ENCODE assay signal across 8 cellular contexts in genomic region chr2:152166633-152167032, GRCh38. TPM values are rescaled to one million over a fixed set of nuclear protein-coding genes. Genes with fewer than 3 reads are reported as not detected.
A peak's percentile ranks its signal among the peaks of the same experiment; 100 is the strongest.
DNase-seq lines count a peak whose midpoint lies in the region; ATAC-seq, FAIRE-seq and TF ChIP-seq lines count a peak whose summit lies in the region.

No MANE protein-coding gene starts in this region.

- peak; percentile 20 for DNase-seq in AG10803 (ENCODE audit: low read depth)
- peak; percentile 20 to 45 for DNase-seq in erythroblast (lab: John Stamatoyannopoulos, UW)
- no peak for DNase-seq in G401 (ENCODE audit: low spot score)
- no peak for DNase-seq in HTR-8/SVneo (ENCODE audit: insufficient read length, low spot score)
- DNase-seq in NCI-H226 = no peak
- DNase-seq in OCI-M2 (lab: John Stamatoyannopoulos, UW; ENCODE audit: unreplicated experiment) = no peak

- in situ Hi-C loops in G401 (cut with HindIII; ENCODE audit: low sequenced_read_pairs) = no loop called here

- TF ChIP-seq CTCF in AG10803 (conservative IDR thresholded peaks at IDR 0.05; ENCODE audit: low read length) = no peak

- FAIRE-seq in HTR-8/SVneo (lab: Jason Lieb, UNC) = no peak

- ATAC-seq in GM19351 (IDR thresholded peaks at IDR 0.05; ENCODE audit: unreplicated experiment) (peak; percentile 79), HG03108 (IDR thresholded peaks at IDR 0.05; ENCODE audit: unreplicated experiment) (peak; percentile 78)

- no peak overlapping the region for H3K4me3 ChIP-seq in AG10803 (ENCODE audit: low read length)

- TF ChIP-seq POLR2A in erythroblast (IDR thresholded peaks at IDR 0.05; ENCODE audit: low read length) = no peak

RNA-seq across cellular contexts. Expression of gene STAM2, which starts 8.9 kb away (rescaled TPM):
- total RNA-seq in G401 (2014; rRNA removed; shearing (Covaris generic)) = 12.6 and 17.1 TPM in 2 replicates

Comparison
In these comparisons a context has a peak if more than half of its experiments do, and no peak if none do; other contexts are left out.
1. DNase-seq: peak in AG10803 (single experiment) and erythroblast (2 of 2); none in G401 (single experiment), HTR-8/SVneo (single experiment), NCI-H226 (single experiment) and OCI-M2 (single experiment).